In genomic region chr12:29783773-29784666, GRCh38 we compare ENCODE assay signal across 7 cellular contexts. TPM values are rescaled to one million over a fixed set of nuclear protein-coding genes. Genes with fewer than 3 reads are reported as not detected.
DNase-seq lines count a peak whose midpoint lies in the region; ATAC-seq, FAIRE-seq and TF ChIP-seq lines count a peak whose summit lies in the region.

TMTC1 (minus strand) TSS chr12:29783942; CDS start chr12:29783751, 191 bp downstream.

- peak within 1 kb of the TSS; percentile 65 for H3K4me3 ChIP-seq in fibroblast of the aortic adventitia (ENCODE audit: low read depth, low read length)

- peak within 1 kb of the TSS; percentile 67 for H3K27ac ChIP-seq in VCaP

- DNase-seq in GM10266 (ENCODE audit: extremely low spot score) (peak; percentile 31), fibroblast of the aortic adventitia (ENCODE audit: low read depth) (peak; percentile 46), GM19239 (ENCODE audit: insufficient read length, low spot score) (no peak), GDM1 (lab: John Stamatoyannopoulos, UW) (no peak)

- H3K27ac Mint-ChIP-seq in nephron: peak within 1 kb of the TSS; percentile 19 to 80 (median 64)

- H3K27me3 Mint-ChIP-seq in nephron (ENCODE audit: low read depth): peaks cover 19% of the 10 kb centered on the region

- peaks cover 4% of the 10 kb centered on the region for H3K9me3 Mint-ChIP-seq in nephron

- peak; percentile 32 for ATAC-seq in HG03432 (IDR thresholded peaks at IDR 0.05; ENCODE audit: unreplicated experiment)

- H3K4me1 Mint-ChIP-seq in nephron: peaks cover 10% of the 10 kb centered on the region

- no peak for FAIRE-seq in GM19239 (lab: Jason Lieb, UNC)

- H3K36me3 Mint-ChIP-seq in nephron (ENCODE audit: low read depth): peaks cover 4% of the 10 kb centered on the region

- no peak for TF ChIP-seq CTCF in GM10266 (IDR thresholded peaks at IDR 0.05; ENCODE audit: control insufficient read depth, insufficient read depth, low read depth, missing control alignments)
- TF ChIP-seq CTCF in VCaP (conservative IDR thresholded peaks at IDR 0.05): no peak; the same call in 1 of the 2 replicates
- TF ChIP-seq CTCF in fibroblast of the aortic adventitia (IDR thresholded peaks at IDR 0.05; ENCODE audit: insufficient read depth, low read length): no peak
- TF ChIP-seq CTCF in nephron (IDR thresholded peaks at IDR 0.05; ENCODE audit: unreplicated experiment in 3 of 3): no peak

- H3K4me3 Mint-ChIP-seq in nephron: peak within 1 kb of the TSS; percentile 94 to 98 (median 98)

RNA-seq across cellular contexts. Expression of gene TMTC1, which starts in this region (rescaled TPM):
- 12.8 and 54.9 TPM in 2 replicates for total RNA-seq in fibroblast of the aortic adventitia (ENCODE audit: low replicate concordance)

Comparison
In these comparisons a context has a peak if more than half of its experiments do, and no peak if none do; other contexts are left out.
1. DNase-seq: peak in GM10266 (single experiment) and fibroblast of the aortic adventitia (single experiment); none in GM19239 (single experiment) and GDM1 (single experiment).